8 cellular contexts compared by ENCODE assay signal in the genomic region with DNA sequence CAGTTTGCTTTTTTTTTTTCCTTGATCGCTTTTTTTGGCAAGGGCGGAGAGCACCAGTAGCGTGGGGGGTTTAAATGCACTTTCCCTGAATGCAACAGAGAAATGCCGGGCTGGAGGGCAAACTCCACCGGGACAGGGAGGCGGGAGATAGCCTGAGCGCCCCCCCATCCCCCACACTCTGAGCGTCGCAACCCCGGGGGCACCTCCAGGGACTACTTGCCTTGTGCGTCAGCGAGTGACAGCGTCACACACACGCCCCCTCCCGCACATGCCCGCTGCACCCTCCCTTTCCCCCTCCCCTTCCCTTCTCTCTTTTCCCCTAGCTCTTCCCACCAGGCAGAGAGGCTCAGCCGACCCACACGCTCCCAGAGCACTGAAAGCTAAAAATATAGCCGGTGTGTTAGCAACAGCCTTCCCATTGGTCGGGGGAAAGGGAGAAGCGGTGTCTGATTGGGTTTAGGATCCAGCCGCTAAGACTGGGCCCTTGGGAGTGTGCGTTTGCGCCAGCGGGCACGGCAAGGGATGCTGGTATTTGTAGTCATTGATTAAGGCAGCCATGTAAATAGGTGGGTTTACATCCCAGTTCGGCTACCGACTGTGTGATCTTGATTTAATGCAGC. TPM values are rescaled to one million over a fixed set of nuclear protein-coding genes. Genes with fewer than 3 reads are reported as not detected.
DNase-seq lines count a peak whose midpoint lies in the region; ATAC-seq, FAIRE-seq and TF ChIP-seq lines count a peak whose summit lies in the region.

No MANE protein-coding gene starts in this region.

- POLR2A ChIA-PET in AG04450 (lab: Yijun Ruan, JAX) = interaction anchor here (0.6 to 2.0 kb wide), 12 partner anchors 10 to 162 kb away, joined by 3 to 17 read pairs (median 7); partner anchors contain the start of genes ACO2, PHF5A, RANGAP1 and TEF

- peak; percentile 46 for ATAC-seq in GM19025 (IDR thresholded peaks at IDR 0.05; ENCODE audit: low read depth, unreplicated experiment)
- ATAC-seq in HG03378 (IDR thresholded peaks at IDR 0.05; ENCODE audit: unreplicated experiment) = peak; percentile 53

- peak overlapping the region; percentile 83 for H3K4me2 ChIP-seq in keratinocyte (ENCODE audit: control insufficient read depth, extremely low read depth, insufficient read depth, low read depth, low read length)

- H2AFZ ChIP-seq in keratinocyte (ENCODE audit: control insufficient read depth, low read length) = peak overlapping the region; percentile 64

- peaks cover 33% of the 10 kb centered on the region for H3K79me2 ChIP-seq in keratinocyte (ENCODE audit: control insufficient read depth, insufficient read depth, low read length)

- peaks cover 2% of the 10 kb centered on the region for H4K20me1 ChIP-seq in keratinocyte (ENCODE audit: control insufficient read depth, extremely low read depth, insufficient read depth, low read length)

- H3K4me3 ChIP-seq in AG04450 (ENCODE audit: low read depth, low read length) (peak overlapping the region; percentile 98), keratinocyte (ENCODE audit: control insufficient read depth in 2 of 3, extremely low read depth in 1 of 3, insufficient read depth in 2 of 3, low read depth in 1 of 3, low read length in 3 of 3) (peak overlapping the region; percentile 71 to 100 (median 97))

- peak overlapping the region; percentile 96 for H3K27ac ChIP-seq in AG04450 (ENCODE audit: low read depth, low read length)
- peak overlapping the region; percentile 95 for H3K27ac ChIP-seq in keratinocyte (ENCODE audit: control insufficient read depth, insufficient read depth, low read length)

- peaks cover 15% of the 10 kb centered on the region for H3K4me1 ChIP-seq in keratinocyte (ENCODE audit: control insufficient read depth, extremely low read depth, insufficient read depth, low read length)

- peak; percentile 98 for FAIRE-seq in keratinocyte (lab: Jason Lieb, UNC)

- H3K27me3 ChIP-seq in AG04450 (ENCODE audit: control insufficient read depth, insufficient read depth, low read length) = no peaks in the 10 kb centered on the region
- no peaks in the 10 kb centered on the region for H3K27me3 ChIP-seq in keratinocyte (ENCODE audit: control insufficient read depth, extremely low read depth, insufficient read depth, low read length)

- no peaks in the 10 kb centered on the region for H3K9me1 ChIP-seq in keratinocyte (ENCODE audit: control insufficient read depth, extremely low read depth, insufficient read depth, low read length)

- peak; percentile 97 for DNase-seq in AG04450 (ENCODE audit: low read depth, low spot score)
- DNase-seq in NCI-H460 (ENCODE audit: extremely low read depth, low read depth) = peak; percentile 98
- DNase-seq in activated CD4-positive, alpha-beta T cell treated with anti-CD3 and anti-CD28 coated beads for 1 hour = peak; percentile 81
- DNase-seq in cerebellum (ENCODE audit: low spot score) = peak; percentile 97
- peak; percentile 90 for DNase-seq in keratinocyte (ENCODE audit: low read depth, low spot score)
- DNase-seq in stimulated activated CD4-positive, alpha-beta T cell treated with anti-CD3 and anti-CD28 coated beads, Interleukin-12 subunit alpha, Interleukin-12 subunit beta, amount 100 ng/mL, for 48 hours (ENCODE audit: low read depth in 2 of 3, low spot score in 1 of 3) = peak; percentile 83 to 89 (median 85)

- CTCF ChIA-PET in AG04450 (lab: Charles Lee) = interaction anchor here (0.5 to 1.7 kb wide), 6 partner anchors 14 to 200 kb away, joined by 3 to 7 read pairs (median 4); no protein-coding TSS in a partner anchor

- H3K9me3 ChIP-seq in AG04450 (ENCODE audit: control insufficient read depth, insufficient read depth, low read length) (no peaks in the 10 kb centered on the region; the same call in 1 of the 2 replicates), keratinocyte (ENCODE audit: control insufficient read depth, low read depth, low read length) (no peaks in the 10 kb centered on the region)

- peak overlapping the region; percentile 96 for H3K9ac ChIP-seq in keratinocyte (ENCODE audit: control insufficient read depth, extremely low read depth, insufficient read depth, low read length)

- H3K36me3 ChIP-seq in keratinocyte (ENCODE audit: control insufficient read depth in 2 of 2, extremely low read depth in 1 of 2, insufficient read depth in 2 of 2, low read length in 2 of 2) = peaks cover 1 to 5% of the 10 kb centered on the region in 2 experiments

- dilution Hi-C loops in keratinocyte (cut with MboI; ENCODE audit: extremely low pct_ligation_motif_present, low sequenced_read_pairs) = no loop called here

- TF ChIP-seq CTCF in AG04450 (IDR thresholded peaks at IDR 0.05; ENCODE audit: low read depth, low read length) = no peak
- TF ChIP-seq CTCF in keratinocyte (optimal IDR thresholded peaks at IDR 0.05 in 1 of 3, IDR thresholded peaks at IDR 0.05 in 1 of 3, conservative IDR thresholded peaks at IDR 0.05 in 1 of 3; ENCODE audit: extremely low read depth in 1 of 3, insufficient read depth in 2 of 3, low read length in 3 of 3) = no peak

RNA-seq across cellular contexts. Expression of gene TOB2, which starts 1.7 kb away (rescaled TPM):
- polyA plus RNA-seq in AG04450 (2011; rRNA removed) = 25.9 and 27.0 TPM in 2 replicates
- 33.8 and 40.4 TPM in 2 replicates for polyA minus RNA-seq in AG04450 (2011; rRNA and poly(A)+ RNA removed)
- total RNA-seq in NCI-H460 (2014; rRNA removed; shearing (Covaris generic)) = 16.1 and 18.2 TPM in 2 replicates
- 9.7 and 9.8 TPM in 2 replicates for polyA plus RNA-seq in NCI-H460 (2014; cell fraction: nucleus; rRNA removed)
- 22.4 TPM for total RNA-seq in cerebellum
- polyA plus RNA-seq in keratinocyte = 14.5 to 19.2 TPM (median 14.6 TPM) in 3 replicates
- polyA plus RNA-seq in keratinocyte (2011; ENCODE audit: low read depth) = 7.6 TPM
- 17.6 and 22.5 TPM in 2 replicates for polyA plus RNA-seq in keratinocyte (2011; cell fraction: cytosol; rRNA removed)
- polyA plus RNA-seq in keratinocyte (2011; cell fraction: nucleus; rRNA removed) = 41.0 and 46.7 TPM in 2 replicates
- 23.6 and 24.3 TPM in 2 replicates for polyA plus RNA-seq in keratinocyte (2012; ENCODE audit: low replicate concordance)
- polyA minus RNA-seq in keratinocyte = 20.1 to 58.2 TPM (median 22.7 TPM) in 3 replicates
- 31.7 TPM for polyA minus RNA-seq in keratinocyte (2011; cell fraction: cytosol; rRNA and poly(A)+ RNA removed)
- polyA minus RNA-seq in keratinocyte (2011; cell fraction: nucleus; rRNA and poly(A)+ RNA removed) = 21.8 and 30.1 TPM in 2 replicates

RNA-seq across cellular contexts. Expression of gene PHF5A, which starts 20.2 kb away (rescaled TPM):
- polyA plus RNA-seq in AG04450 (2011; rRNA removed) = 47.9 and 53.8 TPM in 2 replicates
- 24.9 and 32.2 TPM in 2 replicates for polyA minus RNA-seq in AG04450 (2011; rRNA and poly(A)+ RNA removed)
- total RNA-seq in NCI-H460 (2014; rRNA removed; shearing (Covaris generic)) = 66.8 and 69.2 TPM in 2 replicates
- polyA plus RNA-seq in NCI-H460 (2014; cell fraction: nucleus; rRNA removed) = 104 and 139 TPM in 2 replicates
- total RNA-seq in cerebellum = 31.0 TPM
- 51.9 to 77.7 TPM (median 73.0 TPM) in 3 replicates for polyA plus RNA-seq in keratinocyte
- polyA plus RNA-seq in keratinocyte (2011; ENCODE audit: low read depth) = 53.6 TPM
- 40.8 and 41.7 TPM in 2 replicates for polyA plus RNA-seq in keratinocyte (2011; cell fraction: cytosol; rRNA removed)
- polyA plus RNA-seq in keratinocyte (2011; cell fraction: nucleus; rRNA removed) = 26.2 and 35.5 TPM in 2 replicates
- 37.7 and 52.7 TPM in 2 replicates for polyA plus RNA-seq in keratinocyte (2012; ENCODE audit: low replicate concordance)
- polyA minus RNA-seq in keratinocyte = 11.0 to 24.8 TPM (median 14.1 TPM) in 3 replicates
- polyA minus RNA-seq in keratinocyte (2011; cell fraction: cytosol; rRNA and poly(A)+ RNA removed) = 8.8 TPM
- 3.8 and 8.6 TPM in 2 replicates for polyA minus RNA-seq in keratinocyte (2011; cell fraction: nucleus; rRNA and poly(A)+ RNA removed)

RNA-seq across cellular contexts. Expression of gene ACO2, which starts 20.6 kb away (rescaled TPM):
- polyA plus RNA-seq in AG04450 (2011; rRNA removed) = 32.2 and 44.4 TPM in 2 replicates
- polyA minus RNA-seq in AG04450 (2011; rRNA and poly(A)+ RNA removed) = 34.1 and 49.3 TPM in 2 replicates
- 66.1 and 72.0 TPM in 2 replicates for total RNA-seq in NCI-H460 (2014; rRNA removed; shearing (Covaris generic))
- polyA plus RNA-seq in NCI-H460 (2014; cell fraction: nucleus; rRNA removed) = 73.6 and 93.2 TPM in 2 replicates
- total RNA-seq in cerebellum = 64.5 TPM
- 20.7 to 57.9 TPM (median 37.2 TPM) in 3 replicates for polyA plus RNA-seq in keratinocyte
- 40.0 TPM for polyA plus RNA-seq in keratinocyte (2011; ENCODE audit: low read depth)
- 35.0 and 56.8 TPM in 2 replicates for polyA plus RNA-seq in keratinocyte (2011; cell fraction: cytosol; rRNA removed)
- polyA plus RNA-seq in keratinocyte (2011; cell fraction: nucleus; rRNA removed) = 71.1 and 86.9 TPM in 2 replicates
- polyA plus RNA-seq in keratinocyte (2012; ENCODE audit: low replicate concordance) = 63.5 and 73.5 TPM in 2 replicates
- 24.7 to 137 TPM (median 37.7 TPM) in 3 replicates for polyA minus RNA-seq in keratinocyte
- 32.4 TPM for polyA minus RNA-seq in keratinocyte (2011; cell fraction: cytosol; rRNA and poly(A)+ RNA removed)
- 49.6 and 64.0 TPM in 2 replicates for polyA minus RNA-seq in keratinocyte (2011; cell fraction: nucleus; rRNA and poly(A)+ RNA removed)

Comparison
In these comparisons a context has a peak if more than half of its experiments do, and no peak if none do; other contexts are left out.
1. Peak in every context shown above with its lines: DNase-seq, ATAC-seq, H3K4me3 ChIP-seq and H3K27ac ChIP-seq.